In genomic region chr2:235594964-235595363, GRCh38 we compare ENCODE assay signal across 11 cellular contexts.
"Had no signal": no experiment of that assay in that cellular context is flagged by ENCODE, and none has a peak within 500 bp of the region (broad histone marks: within the 10 kb centered on the region; RNA-seq: fewer than 3 reads in every experiment).

No MANE protein-coding gene starts in this region.

- H3K9me3 ChIP-seq: colonic mucosa, left ventricle myocardium inferior, tibial artery, upper lobe of right lung, vagina had no signal

- H3K36me3 Mint-ChIP-seq: naive B cell; stimulated activated effector memory CD8-positive, alpha-beta T cell treated with anti-CD3 and anti-CD28 coated beads, Interleukin-12 subunit alpha, Interleukin-12 subunit beta, amount 100 ng/mL, for 72 hours had no signal

- H3K4me1 ChIP-seq: colonic mucosa had no signal

- ATAC-seq: stimulated activated naive CD8-positive, alpha-beta T cell treated with anti-CD3 and anti-CD28 coated beads, Interleukin-15, Interleukin-2, amounts not matched to agents 100 U/mL and 50 U/mL, for 24 hours had no signal

- H3K27me3 ChIP-seq: colonic mucosa, tibial artery, upper lobe of right lung, vagina had no signal

- H3K27ac Mint-ChIP-seq: naive B cell; nephron; stimulated activated effector memory CD8-positive, alpha-beta T cell treated with anti-CD3 and anti-CD28 coated beads, Interleukin-12 subunit alpha, Interleukin-12 subunit beta, amount 100 ng/mL, for 72 hours had no signal

- H3K27ac ChIP-seq: colonic mucosa, left ventricle myocardium inferior, tibial artery, upper lobe of right lung, vagina had no signal

- DNase-seq: effector CD4-positive, alpha-beta T cell; naive B cell; upper lobe of right lung had no signal

- H3K4me1 Mint-ChIP-seq: naive B cell; stimulated activated effector memory CD8-positive, alpha-beta T cell treated with anti-CD3 and anti-CD28 coated beads, Interleukin-12 subunit alpha, Interleukin-12 subunit beta, amount 100 ng/mL, for 72 hours had no signal

- H3K9me3 Mint-ChIP-seq: nephron; stimulated activated effector memory CD8-positive, alpha-beta T cell treated with anti-CD3 and anti-CD28 coated beads, Interleukin-12 subunit alpha, Interleukin-12 subunit beta, amount 100 ng/mL, for 72 hours had no signal

- H3K4me3 Mint-ChIP-seq: naive B cell; nephron; stimulated activated effector memory CD8-positive, alpha-beta T cell treated with anti-CD3 and anti-CD28 coated beads, Interleukin-12 subunit alpha, Interleukin-12 subunit beta, amount 100 ng/mL, for 72 hours had no signal

- H3K36me3 ChIP-seq: colonic mucosa, left ventricle myocardium inferior, tibial artery, upper lobe of right lung, vagina had no signal

- H3K4me3 ChIP-seq: colonic mucosa, left ventricle myocardium inferior, smooth muscle cell, tibial artery, upper lobe of right lung, vagina had no signal

- H3K4me2 ChIP-seq: smooth muscle cell had no signal
